24 cellular contexts compared by ENCODE assay signal in the genomic region with DNA sequence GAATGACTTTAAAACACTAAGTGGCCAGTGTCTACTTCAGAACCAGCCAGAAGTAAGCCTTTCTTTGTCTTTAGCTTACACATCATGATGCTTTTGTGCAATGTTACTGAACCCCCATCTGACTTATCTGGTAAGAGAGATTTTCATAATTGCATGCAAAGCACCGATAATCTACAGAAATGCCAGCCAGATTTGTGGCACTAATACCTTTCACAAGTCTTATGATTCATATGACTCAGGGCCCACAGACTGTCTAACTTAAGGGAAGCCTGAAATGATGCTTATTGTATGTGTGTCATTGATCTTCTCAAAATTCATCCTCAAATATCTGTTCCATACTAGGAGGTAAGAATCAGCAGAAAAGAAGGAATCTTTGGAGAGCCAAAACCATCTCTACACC. TPM values are rescaled to one million over a fixed set of nuclear protein-coding genes. Genes with fewer than 3 reads are reported as not detected.
"Had no signal": no experiment of that assay in that cellular context is flagged by ENCODE, and none has a peak within 500 bp of the region (broad histone marks: within the 10 kb centered on the region; RNA-seq: fewer than 3 reads in every experiment).

No MANE protein-coding gene starts in this region.

- ATAC-seq: activated T-helper 17 cell treated with anti-CD3 and anti-CD28 coated beads, Interleukin-2, amount 50 U/mL, for 72 hours; gastrocnemius medialis; natural killer cell; stimulated activated naive B cell treated with anti-CD40 and anti-IgM and Interleukin-4, amounts not matched to agents 10 μg/mL and 1 μg/mL and 100 μg/mL, for 72 hours had no signal

- H3K27ac ChIP-seq: epithelial cell of prostate, gastrocnemius medialis, parathyroid adenoma, sigmoid colon, spleen, transverse colon had no signal

- H3K27me3 ChIP-seq: gastrocnemius medialis, sigmoid colon, spleen, transverse colon, uterus had no signal

- H3K9me3 Mint-ChIP-seq: activated CD4-positive, alpha-beta memory T cell treated with anti-CD3 and anti-CD28 coated beads for 36 hours; brain; endodermal cell; natural killer cell; stimulated activated naive B cell treated with anti-CD40 and anti-IgM and Interleukin-4, amounts not matched to agents 10 μg/mL and 1 μg/mL and 100 μg/mL, for 72 hours had no signal

- H3K9ac ChIP-seq: parathyroid adenoma had no signal

- H3K79me2 ChIP-seq: parathyroid adenoma had no signal

- H3K36me3 Mint-ChIP-seq: activated CD4-positive, alpha-beta memory T cell treated with anti-CD3 and anti-CD28 coated beads for 36 hours; activated naive CD8-positive, alpha-beta T cell treated with anti-CD3 and anti-CD28 coated beads, Interleukin-2, amount 10 ng/mL, durations not matched to agents 7 days and 5 days; brain; natural killer cell; stimulated activated naive B cell treated with anti-CD40 and anti-IgM and Interleukin-4, amounts not matched to agents 10 μg/mL and 1 μg/mL and 100 μg/mL, for 72 hours had no signal

- H2AFZ ChIP-seq: parathyroid adenoma had no signal

- H3K4me1 ChIP-seq: parathyroid adenoma, sigmoid colon, spleen, transverse colon had no signal

- H3K27me3 Mint-ChIP-seq: brain had no signal

- DNase-seq: activated CD4-positive, alpha-beta memory T cell treated with anti-CD3 and anti-CD28 coated beads for 36 hours; activated naive CD4-positive, alpha-beta T cell; activated naive CD8-positive, alpha-beta T cell treated with anti-CD3 and anti-CD28 coated beads, Interleukin-2, amount 10 ng/mL, durations not matched to agents 7 days and 5 days; activated T-cell treated with anti-CD3 and anti-CD28 coated beads for 4 hours; caudate nucleus; endodermal cell; gastrocnemius medialis; head of caudate nucleus; kidney; mesendoderm; natural killer cell; sigmoid colon; spleen; stimulated activated CD4-positive, alpha-beta T cell treated with anti-CD3 and anti-CD28 coated beads, Interleukin-4, amount 100 ng/mL, for 4 hours; stimulated activated naive B cell treated with anti-CD40 and anti-IgM and Interleukin-4, amounts not matched to agents 10 μg/mL and 1 μg/mL and 100 μg/mL, for 72 hours; SW 1271; T-helper 2 cell; transverse colon; uterus had no signal

- FAIRE-seq: colon, kidney had no signal

- H3K4me3 ChIP-seq: gastrocnemius medialis, sigmoid colon, spleen, transverse colon, uterus had no signal

- H3K36me3 ChIP-seq: gastrocnemius medialis, sigmoid colon, spleen, transverse colon, uterus had no signal

- H3K9me3 ChIP-seq: gastrocnemius medialis, sigmoid colon, spleen, transverse colon, uterus had no signal

- H3K4me3 Mint-ChIP-seq: activated CD4-positive, alpha-beta memory T cell treated with anti-CD3 and anti-CD28 coated beads for 36 hours; activated naive CD8-positive, alpha-beta T cell treated with anti-CD3 and anti-CD28 coated beads, Interleukin-2, amount 10 ng/mL, durations not matched to agents 7 days and 5 days; activated T-helper 17 cell treated with anti-CD3 and anti-CD28 coated beads, Interleukin-2, amount 50 U/mL, for 72 hours; brain; endodermal cell; natural killer cell; stimulated activated naive B cell treated with anti-CD40 and anti-IgM and Interleukin-4, amounts not matched to agents 10 μg/mL and 1 μg/mL and 100 μg/mL, for 72 hours had no signal

- H3K4me1 Mint-ChIP-seq: activated naive CD8-positive, alpha-beta T cell treated with anti-CD3 and anti-CD28 coated beads, Interleukin-2, amount 10 ng/mL, durations not matched to agents 7 days and 5 days; activated T-helper 17 cell treated with anti-CD3 and anti-CD28 coated beads, Interleukin-2, amount 50 U/mL, for 72 hours; brain; natural killer cell; stimulated activated naive B cell treated with anti-CD40 and anti-IgM and Interleukin-4, amounts not matched to agents 10 μg/mL and 1 μg/mL and 100 μg/mL, for 72 hours had no signal

- H3K27ac Mint-ChIP-seq: activated CD4-positive, alpha-beta memory T cell treated with anti-CD3 and anti-CD28 coated beads for 36 hours; activated naive CD8-positive, alpha-beta T cell treated with anti-CD3 and anti-CD28 coated beads, Interleukin-2, amount 10 ng/mL, durations not matched to agents 7 days and 5 days; activated T-helper 17 cell treated with anti-CD3 and anti-CD28 coated beads, Interleukin-2, amount 50 U/mL, for 72 hours; endodermal cell; natural killer cell; stimulated activated naive B cell treated with anti-CD40 and anti-IgM and Interleukin-4, amounts not matched to agents 10 μg/mL and 1 μg/mL and 100 μg/mL, for 72 hours had no signal

RNA-seq across cellular contexts. Expression of a gene that starts 18.0 kb away (rescaled TPM):
- total RNA-seq: activated CD4-positive, alpha-beta memory T cell treated with anti-CD3 and anti-CD28 coated beads for 36 hours; endodermal cell had no signal
